ENCODE assay signal across 22 cellular contexts in genomic region chr7:1802899-1803298, GRCh38.
DNase-seq lines count a peak whose midpoint lies in the region; ATAC-seq, FAIRE-seq and TF ChIP-seq lines count a peak whose summit lies in the region.
"Had no signal": no experiment of that assay in that cellular context is flagged by ENCODE, and none has a peak within 500 bp of the region (broad histone marks: within the 10 kb centered on the region; RNA-seq: fewer than 3 reads in every experiment).

No MANE protein-coding gene starts in this region.

- POLR2A ChIA-PET in HepG2 (lab: Yijun Ruan, JAX) = no interaction called here

- no peak for FAIRE-seq in HepG2 (lab: Jason Lieb, UNC)
- FAIRE-seq: GM12892 had no signal

- DNase-seq in activated effector memory CD4-positive, alpha-beta T cell treated with anti-CD3 and anti-CD28 coated beads, Interleukin-2, amount 50 U/mL, for 16 hours = peak; percentile 37
- DNase-seq in activated effector memory CD4-positive, alpha-beta T cell treated with Interleukin-2 at 50 U/mL for 16 hours = no peak
- DNase-seq in HepG2 (ENCODE audit: low spot score) = no peak
- peak; percentile 3 to 35 for DNase-seq in suprapubic skin (ENCODE audit: low spot score in 2 of 2)
- DNase-seq in stimulated activated CD4-positive, alpha-beta T cell treated with anti-CD3 and anti-CD28 coated beads, Interleukin-4, amount 100 ng/mL, for 24 hours = no peak
- DNase-seq in NCI-H2227 (lab: John Stamatoyannopoulos, UW; ENCODE audit: unreplicated experiment) = no peak
- DNase-seq in RKO (ENCODE audit: low spot score) = no peak
- DNase-seq: 8988T; CD4-positive, alpha-beta memory T cell; KG1; NCI-H1092 treated with DMSO at 0.1 percent for 48 hours; NCI-H146; NCI-H2029 treated with DMSO at 0.1 percent for 48 hours; NCI-H2171 treated with DMSO at 0.1 percent for 48 hours; NCI-H446; NCI-H526; SJCRH30 had no signal

- no peak for TF ChIP-seq EP300 in HepG2 (IDR thresholded peaks at IDR 0.05; ENCODE audit: low read depth in 2 of 2, low read length in 2 of 2)
- TF ChIP-seq EP300 in HepG2 (CRISPR knock-in tag; IDR thresholded peaks at IDR 0.05; ENCODE audit: borderline replicate concordance) = no peak
- no peak for TF ChIP-seq EP300 in suprapubic skin (IDR thresholded peaks at IDR 0.05)

- H3K4me1 ChIP-seq in HepG2 (ENCODE audit: insufficient read depth, low read length) (peaks cover 47% of the 10 kb centered on the region), suprapubic skin (no peaks in the 10 kb centered on the region)
- H3K4me1 ChIP-seq: HAP-1, Peyer's patch, SJCRH30 had no signal

- intact Hi-C loops in HepG2 (cut with micrococcal nuclease; ENCODE audit: unreplicated experiment) = no loop called here

- H3K36me3 ChIP-seq in HepG2 (replicated peaks in 1 of 2; ENCODE audit: control insufficient read depth in 1 of 2, insufficient read depth in 2 of 2, low read length in 2 of 2) (no peaks in the 10 kb centered on the region), suprapubic skin (no peaks in the 10 kb centered on the region)
- H3K36me3 ChIP-seq: BLaER1 treated with 17β-estradiol and CSF1 and Interleukin-3, amounts not matched to agents 10 nM and 100 nM; HAP-1; Peyer's patch; SJCRH30 had no signal

- WGBS in HepG2 (ENCODE audit: low lambda C conversion rate) = 60% methylated on average over 4 of the region's 4 CpGs
- WGBS in suprapubic skin = 89% methylated on average over 4 of the region's 4 CpGs

- H3K27ac ChIP-seq in HepG2 (ENCODE audit: extremely low read length, insufficient read depth, low read length) (peak overlapping the region; percentile 56), suprapubic skin (no peak overlapping the region)
- H3K27ac ChIP-seq: BLaER1 treated with 17β-estradiol and CSF1 and Interleukin-3, amounts not matched to agents 10 nM and 100 nM; Peyer's patch; SJCRH30 had no signal

- no peak for TF ChIP-seq CTCF in HepG2 (CRISPR knock-in tag; IDR thresholded peaks at IDR 0.05)
- TF ChIP-seq CTCF in suprapubic skin (IDR thresholded peaks at IDR 0.05) = no peak

- H3K79me2 ChIP-seq in HepG2 (ENCODE audit: insufficient read depth, low read length) = no peaks in the 10 kb centered on the region

- 0 out of 2 replicates have a peak overlapping the region, but pooled peaks have one; percentile 2 for H3K9ac ChIP-seq in HepG2 (ENCODE audit: insufficient read depth, low read depth, low read length)
- H3K9ac ChIP-seq: BLaER1 treated with 17β-estradiol and CSF1 and Interleukin-3, amounts not matched to agents 10 nM and 100 nM had no signal

- no TSS peak for BruUV-seq in HepG2 (replicated peaks; lab: Mats Ljungman, UMichigan)

- peak overlapping the region; percentile 31 for H2AFZ ChIP-seq in HepG2 (ENCODE audit: low read length)
- H2AFZ ChIP-seq: GM23338 had no signal

- no peaks in the 10 kb centered on the region for H3K27me3 ChIP-seq in HepG2 (ENCODE audit: control insufficient read depth in 1 of 2, insufficient read depth in 2 of 2, low read length in 2 of 2)
- no peaks in the 10 kb centered on the region for H3K27me3 ChIP-seq in suprapubic skin
- H3K27me3 ChIP-seq: BLaER1 treated with 17β-estradiol and CSF1 and Interleukin-3, amounts not matched to agents 10 nM and 100 nM; Peyer's patch; SJCRH30 had no signal

- in situ Hi-C loops in HepG2 (cut with HindIII; ENCODE audit: extremely low pct_ligation_motif_present, low pct_unique_long_range_greater_than_20kb) = no loop called here

- TF ChIP-seq POLR2A in HepG2 (IDR thresholded peaks at IDR 0.05; ENCODE audit: insufficient read depth in 1 of 2, low read depth in 2 of 2, low read length in 2 of 2) = no peak
- no peak for TF ChIP-seq POLR2A in suprapubic skin (IDR thresholded peaks at IDR 0.05)

- H3K4me3 ChIP-seq in HepG2 (replicated peaks in 1 of 3; ENCODE audit: insufficient read depth in 1 of 3, low read depth in 2 of 3, low read length in 3 of 3) (no peak overlapping the region), suprapubic skin (no peak overlapping the region)
- H3K4me3 ChIP-seq: BLaER1 treated with 17β-estradiol and CSF1 and Interleukin-3, amounts not matched to agents 10 nM and 100 nM; GM23338; HAP-1; Peyer's patch; SJCRH30 had no signal

- no peaks in the 10 kb centered on the region for H4K20me1 ChIP-seq in HepG2 (ENCODE audit: insufficient read depth, low read length)
- H4K20me1 ChIP-seq: BLaER1 treated with 17β-estradiol and CSF1 and Interleukin-3, amounts not matched to agents 10 nM and 100 nM had no signal

- 0 out of 2 replicates have a peak overlapping the region, but pooled peaks have one; percentile 5 for H3K4me2 ChIP-seq in HepG2 (ENCODE audit: low read depth, low read length)
- H3K4me2 ChIP-seq: BLaER1 treated with 17β-estradiol and CSF1 and Interleukin-3, amounts not matched to agents 10 nM and 100 nM; GM23338 had no signal

- CTCF ChIA-PET in HepG2 (lab: Yijun Ruan, JAX; ENCODE audit: low intra/inter-chr PET ratio, low total read pairs) = no interaction called here

- ATAC-seq in HepG2 = peak; percentile 36
- ATAC-seq: GM23338 had no signal

- H3K9me3 ChIP-seq in HepG2 (ENCODE audit: low read length) (no peaks in the 10 kb centered on the region), suprapubic skin (no peaks in the 10 kb centered on the region)
- H3K9me3 ChIP-seq: HAP-1, Peyer's patch, SJCRH30 had no signal

- no peak for TF ChIP-seq RAD21 in HepG2 (CRISPR knock-in tag; IDR thresholded peaks at IDR 0.05)

TF ChIP-seq in HepG2, 621 proteins besides CTCF, POLR2A, EP300 and RAD21:
- TF ChIP-seq KLF16 (CRISPR knock-in tag; IDR thresholded peaks at IDR 0.05) = no peak
- TF ChIP-seq ATF1 (CRISPR knock-in tag; IDR thresholded peaks at IDR 0.05) = no peak
- TF ChIP-seq ZBTB14 (CRISPR knock-in tag; IDR thresholded peaks at IDR 0.05) = no peak
- TF ChIP-seq ZNF136 (CRISPR knock-in tag; IDR thresholded peaks at IDR 0.05; ENCODE audit: low read depth) = no peak
- peak; percentile 100 for TF ChIP-seq ZNF850 (CRISPR knock-in tag; conservative IDR thresholded peaks at IDR 0.05)
- no peak for TF ChIP-seq MEIS1 (CRISPR knock-in tag; IDR thresholded peaks at IDR 0.05; ENCODE audit: borderline replicate concordance)
- no peak for TF ChIP-seq IKZF5 (CRISPR knock-in tag; IDR thresholded peaks at IDR 0.05)
- TF ChIP-seq ZNF354B (CRISPR knock-in tag; IDR thresholded peaks at IDR 0.05) = no peak
- TF ChIP-seq, protein P1, sequence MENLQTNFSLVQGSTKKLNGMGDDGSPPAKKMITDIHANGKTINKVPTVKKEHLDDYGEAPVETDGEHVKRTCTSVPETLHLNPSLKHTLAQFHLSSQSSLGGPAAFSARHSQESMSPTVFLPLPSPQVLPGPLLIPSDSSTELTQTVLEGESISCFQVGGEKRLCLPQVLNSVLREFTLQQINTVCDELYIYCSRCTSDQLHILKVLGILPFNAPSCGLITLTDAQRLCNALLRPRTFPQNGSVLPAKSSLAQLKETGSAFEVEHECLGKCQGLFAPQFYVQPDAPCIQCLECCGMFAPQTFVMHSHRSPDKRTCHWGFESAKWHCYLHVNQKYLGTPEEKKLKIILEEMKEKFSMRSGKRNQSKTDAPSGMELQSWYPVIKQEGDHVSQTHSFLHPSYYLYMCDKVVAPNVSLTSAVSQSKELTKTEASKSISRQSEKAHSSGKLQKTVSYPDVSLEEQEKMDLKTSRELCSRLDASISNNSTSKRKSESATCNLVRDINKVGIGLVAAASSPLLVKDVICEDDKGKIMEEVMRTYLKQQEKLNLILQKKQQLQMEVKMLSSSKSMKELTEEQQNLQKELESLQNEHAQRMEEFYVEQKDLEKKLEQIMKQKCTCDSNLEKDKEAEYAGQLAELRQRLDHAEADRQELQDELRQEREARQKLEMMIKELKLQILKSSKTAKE (CRISPR knock-in tag; IDR thresholded peaks at IDR 0.05; ENCODE audit: borderline replicate concordance) = no peak
- no peak for TF ChIP-seq ZEB1 (IDR thresholded peaks at IDR 0.05; ENCODE audit: insufficient replicate concordance, low read depth)
- TF ChIP-seq, protein P2, sequence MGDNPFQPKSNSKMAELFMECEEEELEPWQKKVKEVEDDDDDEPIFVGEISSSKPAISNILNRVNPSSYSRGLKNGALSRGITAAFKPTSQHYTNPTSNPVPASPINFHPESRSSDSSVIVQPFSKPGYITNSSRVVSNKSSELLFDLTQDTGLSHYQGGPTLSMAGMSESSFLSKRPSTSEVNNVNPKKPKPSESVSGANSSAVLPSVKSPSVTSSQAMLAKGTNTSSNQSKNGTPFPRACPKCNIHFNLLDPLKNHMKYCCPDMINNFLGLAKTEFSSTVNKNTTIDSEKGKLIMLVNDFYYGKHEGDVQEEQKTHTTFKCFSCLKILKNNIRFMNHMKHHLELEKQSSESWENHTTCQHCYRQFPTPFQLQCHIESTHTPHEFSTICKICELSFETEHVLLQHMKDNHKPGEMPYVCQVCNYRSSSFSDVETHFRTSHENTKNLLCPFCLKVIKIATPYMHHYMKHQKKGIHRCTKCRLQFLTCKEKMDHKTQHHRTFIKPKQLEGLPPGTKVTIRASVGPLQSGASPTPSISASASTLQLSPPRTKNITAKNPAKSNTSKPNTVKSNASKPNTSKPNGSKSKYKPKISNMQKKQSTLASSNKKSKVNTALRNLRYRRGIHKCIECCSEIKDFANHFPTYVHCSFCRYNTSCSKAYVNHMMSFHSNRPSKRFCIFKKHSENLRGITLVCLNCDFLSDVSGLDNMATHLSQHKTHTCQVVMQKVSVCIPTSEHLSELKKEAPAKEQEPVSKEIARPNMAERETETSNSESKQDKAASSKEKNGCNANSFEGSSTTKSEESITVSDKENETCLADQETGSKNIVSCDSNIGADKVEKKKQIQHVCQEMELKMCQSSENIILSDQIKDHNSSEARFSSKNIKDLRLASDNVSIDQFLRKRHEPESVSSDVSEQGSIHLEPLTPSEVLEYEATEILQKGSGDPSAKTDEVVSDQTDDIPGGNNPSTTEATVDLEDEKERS (CRISPR knock-in tag; IDR thresholded peaks at IDR 0.05) = 0 out of 2 replicates have a peak, but pooled peaks have one; percentile 68

Comparison
In these comparisons a context has a peak if more than half of its experiments do, and no peak if none do; other contexts are left out.
1. DNase-seq: peak in activated effector memory CD4-positive, alpha-beta T cell treated with anti-CD3 and anti-CD28 coated beads, Interleukin-2, amount 50 U/mL, for 16 hours (single experiment) and suprapubic skin (2 of 2); none in activated effector memory CD4-positive, alpha-beta T cell treated with Interleukin-2 at 50 U/mL for 16 hours (single experiment), HepG2 (single experiment), stimulated activated CD4-positive, alpha-beta T cell treated with anti-CD3 and anti-CD28 coated beads, Interleukin-4, amount 100 ng/mL, for 24 hours (single experiment), NCI-H2227 (single experiment) and RKO (single experiment).